35 cellular contexts compared by ENCODE assay signal in genomic region chr3:80682951-80683350, GRCh38.
DNase-seq lines count a peak whose midpoint lies in the region; ATAC-seq, FAIRE-seq and TF ChIP-seq lines count a peak whose summit lies in the region.
"Had no signal": no experiment of that assay in that cellular context is flagged by ENCODE, and none has a peak within 500 bp of the region (broad histone marks: within the 10 kb centered on the region; RNA-seq: fewer than 3 reads in every experiment).

No MANE protein-coding gene starts in this region.

- H3K9ac ChIP-seq in GM12878 (ENCODE audit: control insufficient read depth, insufficient read depth, low read length) (no peak overlapping the region), K562 (ENCODE audit: insufficient read depth in 1 of 2, low read depth in 2 of 2, low read length in 2 of 2) (no peak overlapping the region)
- H3K9ac ChIP-seq: BLaER1; BLaER1 treated with 17β-estradiol and CSF1 and Interleukin-3, amounts not matched to agents 10 nM and 100 nM had no signal

- no peaks in the 10 kb centered on the region for H3K36me3 ChIP-seq in GM12878 (ENCODE audit: control insufficient read depth in 2 of 2, insufficient read depth in 2 of 2, low read length in 1 of 2)
- H3K36me3 ChIP-seq in K562 (ENCODE audit: control insufficient read depth, insufficient read depth, low read length), result no peaks in the 10 kb centered on the region
- H3K36me3 ChIP-seq: BE2C; BLaER1; BLaER1 treated with 17β-estradiol and CSF1 and Interleukin-3, amounts not matched to agents 10 nM and 100 nM had no signal

- peaks cover 2% of the 10 kb centered on the region; the same call in 1 of the 3 replicates for H3K9me3 ChIP-seq in A549
- no peaks in the 10 kb centered on the region for H3K9me3 ChIP-seq in GM12878 (replicated peaks; ENCODE audit: control insufficient read depth, insufficient read depth, low read length)
- H3K9me3 ChIP-seq in K562 (replicated peaks; ENCODE audit: control insufficient read depth, insufficient read depth, low read depth, low read length), result no peaks in the 10 kb centered on the region
- H3K9me3 ChIP-seq: BE2C; BLaER1; BLaER1 treated with 17β-estradiol and CSF1 and Interleukin-3, amounts not matched to agents 10 nM and 100 nM; Caco-2 had no signal

- no peak for ATAC-seq in A549
- ATAC-seq in GM12878, result no peak
- no peak for ATAC-seq in K562
- no peak for ATAC-seq in natural killer cell
- no peak for ATAC-seq in GM18511 (IDR thresholded peaks at IDR 0.05; ENCODE audit: unreplicated experiment)
- no peak for ATAC-seq in left colon
- ATAC-seq: CD8-positive, alpha-beta T cell had no signal

- H4K20me1 ChIP-seq in GM12878 (ENCODE audit: control insufficient read depth, insufficient read depth) (no peaks in the 10 kb centered on the region), K562 (replicated peaks; ENCODE audit: control insufficient read depth, insufficient read depth, low read length) (no peaks in the 10 kb centered on the region)
- H4K20me1 ChIP-seq: BLaER1; BLaER1 treated with 17β-estradiol and CSF1 and Interleukin-3, amounts not matched to agents 10 nM and 100 nM had no signal

- no peaks in the 10 kb centered on the region for H3K9me1 ChIP-seq in K562 (ENCODE audit: control insufficient read depth, insufficient read depth, low read length)

- CTCF ChIA-PET in A549 (lab: Yijun Ruan, JAX) (no interaction called here), GM12878 (lab: Yijun Ruan, JAX) (no interaction called here), K562 (lab: Yijun Ruan, JAX; ENCODE audit: low intra/inter-chr PET ratio) (no interaction called here)

- SMC1A ChIA-PET in GM12878 (lab: Charles Lee; ENCODE audit: uncharacterized antibody, unreplicated experiment), result interaction anchor here (1.2 kb wide), 1 partner anchor 9 kb away, joined by 3 read pairs; no protein-coding TSS in a partner anchor

- TF ChIP-seq RAD21 in A549 (conservative IDR thresholded peaks at IDR 0.05 in 1 of 2, IDR thresholded peaks at IDR 0.05 in 1 of 2), result no peak
- no peak for TF ChIP-seq RAD21 in GM12878 (IDR thresholded peaks at IDR 0.05; ENCODE audit: insufficient read depth, low read depth, low read length)
- no peak for TF ChIP-seq RAD21 in K562 (CRISPR knock-in tag; conservative IDR thresholded peaks at IDR 0.05 in 1 of 2, IDR thresholded peaks at IDR 0.05 in 1 of 2)

- no peaks in the 10 kb centered on the region for H3K27me3 Mint-ChIP-seq in natural killer cell (ENCODE audit: low read depth in 2 of 2)
- H3K27me3 Mint-ChIP-seq in mesothelial cell of epicardium (ENCODE audit: low read depth), result no peaks in the 10 kb centered on the region
- H3K27me3 Mint-ChIP-seq: B cell; CD4-positive, alpha-beta memory T cell; CD4-positive, alpha-beta T cell; CD4-positive, CD25-positive, alpha-beta regulatory T cell; CD8-positive, alpha-beta memory T cell had no signal

- H3K36me3 Mint-ChIP-seq in natural killer cell (no peaks in the 10 kb centered on the region), mesothelial cell of epicardium (no peaks in the 10 kb centered on the region)
- H3K36me3 Mint-ChIP-seq: CD14-positive monocyte; CD4-positive, alpha-beta memory T cell; CD4-positive, CD25-positive, alpha-beta regulatory T cell; CD8-positive, alpha-beta memory T cell; CD8-positive, alpha-beta T cell had no signal

- no peak overlapping the region for H2AFZ ChIP-seq in GM12878 (ENCODE audit: control insufficient read depth, low read depth, low read length)
- no peak overlapping the region for H2AFZ ChIP-seq in K562 (ENCODE audit: low read depth, low read length)

- BruUV-seq in GM12878 (replicated peaks; lab: Mats Ljungman, UMichigan) (no TSS peak), K562 (replicated peaks; lab: Mats Ljungman, UMichigan) (no TSS peak)

- TF ChIP-seq POLR2A in A549 (IDR thresholded peaks at IDR 0.05; ENCODE audit: low read length) (no peak), GM12891 (IDR thresholded peaks at IDR 0.05; ENCODE audit: low read depth, low read length) (no peak), GM12878 (IDR thresholded peaks at IDR 0.05; ENCODE audit: low read depth, low read length) (no peak), K562 (conservative IDR thresholded peaks at IDR 0.05) (no peak)

- H3K9me3 Mint-ChIP-seq in natural killer cell (peaks cover 4 to 13% of the 10 kb centered on the region in 2 donors), mesothelial cell of epicardium (peaks cover 10% of the 10 kb centered on the region)

- no peak for TF ChIP-seq EP300 in A549 (IDR thresholded peaks at IDR 0.05)
- no peak for TF ChIP-seq EP300 in GM12878 (IDR thresholded peaks at IDR 0.05; ENCODE audit: borderline replicate concordance in 1 of 2, control insufficient read depth in 1 of 2, low read depth in 2 of 2, low read length in 2 of 2)
- TF ChIP-seq EP300 in K562 (IDR thresholded peaks at IDR 0.05; ENCODE audit: low read length), result no peak

- no peak overlapping the region for H3K4me3 Mint-ChIP-seq in natural killer cell
- H3K4me3 Mint-ChIP-seq in mesothelial cell of epicardium, result no peak overlapping the region
- H3K4me3 Mint-ChIP-seq: B cell; CD14-positive monocyte; CD4-positive, alpha-beta memory T cell; CD4-positive, alpha-beta T cell; CD4-positive, CD25-positive, alpha-beta regulatory T cell; CD8-positive, alpha-beta memory T cell; CD8-positive, alpha-beta T cell had no signal

- H3K27me3 ChIP-seq in GM12878 (replicated peaks in 1 of 2; ENCODE audit: control insufficient read depth in 2 of 2, insufficient read depth in 2 of 2, low read length in 1 of 2), result no peaks in the 10 kb centered on the region
- no peaks in the 10 kb centered on the region for H3K27me3 ChIP-seq in K562 (ENCODE audit: control insufficient read depth in 2 of 2, insufficient read depth in 2 of 2, low read length in 2 of 2)
- H3K27me3 ChIP-seq: BE2C; BLaER1; BLaER1 treated with 17β-estradiol and CSF1 and Interleukin-3, amounts not matched to agents 10 nM and 100 nM had no signal

- H3K4me2 ChIP-seq in A549 (no peak overlapping the region), GM12878 (ENCODE audit: control insufficient read depth, insufficient read depth) (no peak overlapping the region), K562 (ENCODE audit: insufficient read depth, low read length) (no peak overlapping the region)
- H3K4me2 ChIP-seq: BLaER1; BLaER1 treated with 17β-estradiol and CSF1 and Interleukin-3, amounts not matched to agents 10 nM and 100 nM had no signal

- H3K4me1 ChIP-seq in A549, result no peaks in the 10 kb centered on the region
- H3K4me1 ChIP-seq in GM12878 (ENCODE audit: control insufficient read depth, insufficient read depth, low read length), result no peaks in the 10 kb centered on the region
- no peaks in the 10 kb centered on the region for H3K4me1 ChIP-seq in K562 (replicated peaks in 1 of 2; ENCODE audit: control insufficient read depth in 2 of 2, insufficient read depth in 2 of 2, low read length in 2 of 2)
- H3K4me1 ChIP-seq: Caco-2 had no signal

- no peaks in the 10 kb centered on the region for H3K4me1 Mint-ChIP-seq in natural killer cell
- H3K4me1 Mint-ChIP-seq in mesothelial cell of epicardium, result no peaks in the 10 kb centered on the region
- H3K4me1 Mint-ChIP-seq: B cell; CD14-positive monocyte; CD4-positive, alpha-beta memory T cell; CD4-positive, CD25-positive, alpha-beta regulatory T cell; CD8-positive, alpha-beta memory T cell had no signal

- WGBS in A549 (ENCODE audit: missing lambda C conversion rate), result 6% methylated on average over 1 of the region's 1 CpG
- 50% methylated on average over 1 of the region's 1 CpG for WGBS in GM12878 (ENCODE audit: insufficient coverage, insufficient replicate concordance, low lambda C conversion rate, missing lambda C conversion rate)
- 8% methylated on average over 1 of the region's 1 CpG for WGBS in K562 (ENCODE audit: insufficient coverage, low coverage, missing lambda C conversion rate)

- H3K27ac ChIP-seq in A549 (no peak overlapping the region), GM12878 (ENCODE audit: control insufficient read depth, insufficient read depth) (no peak overlapping the region), K562 (ENCODE audit: extremely low read depth, low read depth, low read length) (no peak overlapping the region)
- H3K27ac ChIP-seq: 22Rv1; BLaER1; BLaER1 treated with 17β-estradiol and CSF1 and Interleukin-3, amounts not matched to agents 10 nM and 100 nM; C4-2B had no signal

- H3K27ac Mint-ChIP-seq in natural killer cell, result no peak overlapping the region
- no peak overlapping the region for H3K27ac Mint-ChIP-seq in mesothelial cell of epicardium
- H3K27ac Mint-ChIP-seq: B cell; CD14-positive monocyte; CD4-positive, alpha-beta memory T cell; CD4-positive, alpha-beta T cell; CD4-positive, CD25-positive, alpha-beta regulatory T cell; CD8-positive, alpha-beta memory T cell; CD8-positive, alpha-beta T cell had no signal

- in situ Hi-C loops in GM12878 (cut with MboI) (no loop called here), K562 (cut with MboI) (no loop called here)

- intact Hi-C loops in GM12878 (cut with micrococcal nuclease; ENCODE audit: unreplicated experiment), result loop anchor here (10.0 kb wide), 1 partner anchor 1168 kb away; no protein-coding TSS in a partner anchor
- intact Hi-C loops in K562 (cut with micrococcal nuclease), result no loop called here
- intact Hi-C loops in natural killer cell (cut with micrococcal nuclease), result no loop called here
- intact Hi-C loops in left colon (cut with DNase I, micrococcal nuclease), result no loop called here

- DNase-seq in A549 (ENCODE audit: low read depth in 1 of 2, low spot score in 1 of 2), result no peak
- no peak for DNase-seq in GM12891 (ENCODE audit: insufficient read length, low spot score)
- DNase-seq in GM12878 (ENCODE audit: low read depth, low spot score), result no peak
- DNase-seq in K562 (ENCODE audit: extremely low read depth in 1 of 4, low spot score in 3 of 4), result no peak
- no peak for DNase-seq in natural killer cell
- DNase-seq in left colon, result no peak
- DNase-seq in mesothelial cell of epicardium (ENCODE audit: low spot score in 2 of 2, unreplicated experiment in 2 of 2), result no peak
- DNase-seq: 8988T; ACHN; AML-193; BE2C; C1 segment of cervical spinal cord; Caco-2; Calu3; CD4-positive, alpha-beta memory T cell; CD4-positive, alpha-beta T cell; CD4-positive, CD25-positive, alpha-beta regulatory T cell; CD8-positive, alpha-beta memory T cell; CD8-positive, alpha-beta T cell; COR-L47; DMS 273 treated with DMSO at 0.1 percent for 48 hours; DMS153; DMS53; DMS79; DMS79 treated with DMSO at 0.1 percent for 48 hours; DND-41; EL had no signal

- H3K4me3 ChIP-seq in A549, result no peak overlapping the region
- no peak overlapping the region for H3K4me3 ChIP-seq in GM12878
- no peak overlapping the region for H3K4me3 ChIP-seq in K562
- H3K4me3 ChIP-seq: BLaER1; BLaER1 treated with 17β-estradiol and CSF1 and Interleukin-3, amounts not matched to agents 10 nM and 100 nM had no signal

- FAIRE-seq in A549 (lab: Jason Lieb, UNC), result peak; percentile 63
- FAIRE-seq in GM12891 (lab: Jason Lieb, UNC), result no peak
- no peak for FAIRE-seq in GM12878 (lab: Jason Lieb, UNC)
- no peak for FAIRE-seq in K562 (lab: Jason Lieb, UNC)
- FAIRE-seq: A204.1 had no signal

- TF ChIP-seq CTCF in A549 (IDR thresholded peaks at IDR 0.05) (no peak), GM12878 (IDR thresholded peaks at IDR 0.05 in 2 of 3, conservative IDR thresholded peaks at IDR 0.05 in 1 of 3; ENCODE audit: control insufficient read depth in 2 of 3, extremely low read depth in 1 of 3, insufficient read depth in 1 of 3, low read depth in 3 of 3, low read length in 3 of 3) (no peak), K562 (IDR thresholded peaks at IDR 0.05 in 2 of 3, conservative IDR thresholded peaks at IDR 0.05 in 1 of 3; ENCODE audit: insufficient read depth in 2 of 3, low read depth in 1 of 3, low read length in 3 of 3) (no peak), natural killer cell (IDR thresholded peaks at IDR 0.05) (no peak), mesothelial cell of epicardium (IDR thresholded peaks at IDR 0.05; ENCODE audit: unreplicated experiment) (no peak)

- POLR2A ChIA-PET in A549 (lab: Yijun Ruan, JAX) (no interaction called here), GM12878 (lab: Charles Lee) (no interaction called here), K562 (lab: Yijun Ruan, JAX) (no interaction called here)

- H3K79me2 ChIP-seq in GM12878 (ENCODE audit: control insufficient read depth, insufficient read depth, low read length) (no peaks in the 10 kb centered on the region), K562 (ENCODE audit: control insufficient read depth, insufficient read depth, low read length) (no peaks in the 10 kb centered on the region)

- RAD21 ChIA-PET in GM12878 (lab: Charles Lee; ENCODE audit: unreplicated experiment), result no interaction called here
